ENCODE assay signal across 16 cellular contexts in the genomic region with DNA sequence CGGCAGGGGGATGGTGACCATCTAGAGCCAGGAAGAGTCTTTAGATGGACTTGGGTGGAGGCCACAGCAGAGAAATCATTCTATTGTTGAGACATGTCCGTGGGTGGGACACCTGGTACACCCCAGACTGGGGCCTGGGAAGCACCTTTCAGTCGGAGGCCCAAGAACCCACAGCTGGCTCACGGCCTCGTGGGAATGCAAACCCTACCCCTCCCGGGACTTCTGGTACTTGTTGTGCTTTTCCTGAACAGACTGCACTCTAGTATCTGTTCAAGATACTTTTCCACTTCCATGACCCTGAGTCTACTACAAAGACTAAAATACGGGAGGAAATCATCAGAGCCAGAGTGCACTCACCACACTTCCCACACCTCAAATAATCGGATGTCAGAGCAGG.
DNase-seq lines count a peak whose midpoint lies in the region; ATAC-seq, FAIRE-seq and TF ChIP-seq lines count a peak whose summit lies in the region.
"Had no signal": no experiment of that assay in that cellular context is flagged by ENCODE, and none has a peak within 500 bp of the region (broad histone marks: within the 10 kb centered on the region; RNA-seq: fewer than 3 reads in every experiment).

No MANE protein-coding gene starts in this region.

- H3K36me3 ChIP-seq in esophagus squamous epithelium (no peaks in the 10 kb centered on the region), small intestine (ENCODE audit: control insufficient read depth in 2 of 2, insufficient read depth in 2 of 2, low read length in 2 of 2) (no peaks in the 10 kb centered on the region), hepatocyte (replicated peaks; ENCODE audit: insufficient read depth, low read depth) (no peaks in the 10 kb centered on the region)

- no peak for TF ChIP-seq CTCF in esophagus squamous epithelium (IDR thresholded peaks at IDR 0.05)
- TF ChIP-seq CTCF in hepatocyte (IDR thresholded peaks at IDR 0.05; ENCODE audit: poor library complexity): no peak

- H3K27ac ChIP-seq in esophagus squamous epithelium: peak overlapping the region; percentile 70 to 83 (median 80)
- H3K27ac ChIP-seq in small intestine (ENCODE audit: low read depth in 1 of 2, low read length in 1 of 2): peak overlapping the region; percentile 28 to 85
- H3K27ac ChIP-seq in hepatocyte: no peak overlapping the region

- H3K4me1 ChIP-seq in esophagus squamous epithelium: peaks cover 14 to 60% (median 23%) of the 10 kb centered on the region in 3 donors
- H3K4me1 ChIP-seq in small intestine (ENCODE audit: control insufficient read depth in 2 of 2, insufficient read depth in 1 of 2, low read depth in 1 of 2, low read length in 1 of 2): peaks cover 0 to 5% of the 10 kb centered on the region in 2 donors
- H3K4me1 ChIP-seq in hepatocyte (ENCODE audit: insufficient read depth): peaks cover 20% of the 10 kb centered on the region

- no peak overlapping the region for H3K4me3 ChIP-seq in esophagus squamous epithelium
- no peak overlapping the region for H3K4me3 ChIP-seq in small intestine (ENCODE audit: low read depth in 1 of 2, low read length in 2 of 2)
- no peak overlapping the region for H3K4me3 ChIP-seq in hepatocyte

- no peak overlapping the region for H2AFZ ChIP-seq in hepatocyte

- H3K9me3 ChIP-seq in esophagus squamous epithelium (no peaks in the 10 kb centered on the region), small intestine (ENCODE audit: control insufficient read depth, low read depth) (no peaks in the 10 kb centered on the region), hepatocyte (ENCODE audit: low read depth) (no peaks in the 10 kb centered on the region)

- intact Hi-C loops in esophagus squamous epithelium (cut with DNase I): no loop called here

- H3K9me2 ChIP-seq in hepatocyte (replicated peaks; ENCODE audit: insufficient read depth): no peaks in the 10 kb centered on the region

- H3K4me2 ChIP-seq in hepatocyte: no peak overlapping the region

- ATAC-seq in GM19023 (IDR thresholded peaks at IDR 0.05; ENCODE audit: unreplicated experiment) (peak; percentile 32), HG03432 (IDR thresholded peaks at IDR 0.05; ENCODE audit: unreplicated experiment) (peak; percentile 30), HG02840 (IDR thresholded peaks at IDR 0.05; ENCODE audit: low FRiP score, unreplicated experiment) (no peak)
- ATAC-seq: activated naive CD4-positive, alpha-beta T cell treated with anti-CD3 and anti-CD28 coated beads, Interleukin-2, amount 50 U/mL, for 72 hours; T-cell had no signal

- no peak for TF ChIP-seq POLR2A in esophagus squamous epithelium (IDR thresholded peaks at IDR 0.05)

- no peak for DNase-seq in esophagus squamous epithelium (lab: John Stamatoyannopoulos, UW)
- DNase-seq in small intestine: no peak
- no peak for DNase-seq in hepatocyte (ENCODE audit: low spot score)
- DNase-seq in H4 (ENCODE audit: low spot score): no peak
- no peak for DNase-seq in NCI-H1694 treated with DMSO at 0.1 percent for 48 hours (lab: John Stamatoyannopoulos, UW)
- DNase-seq: activated T-cell treated with anti-CD3 and anti-CD28 coated beads for 4 hours; CD4-positive, CD25-positive, alpha-beta regulatory T cell; endodermal cell; islet precursor cell; T-cell had no signal

- H3K27me3 ChIP-seq in esophagus squamous epithelium (no peaks in the 10 kb centered on the region), small intestine (ENCODE audit: control insufficient read depth in 2 of 2, insufficient read depth in 2 of 2, low read length in 2 of 2) (no peaks in the 10 kb centered on the region), hepatocyte (no peaks in the 10 kb centered on the region)

- no peaks in the 10 kb centered on the region for H4K20me1 ChIP-seq in hepatocyte (ENCODE audit: insufficient read depth, poor library complexity, severe bottlenecking)

- H3K79me2 ChIP-seq in hepatocyte: no peaks in the 10 kb centered on the region

- WGBS in esophagus squamous epithelium, 2 donors: 35 to 42% methylated on average over 6 of the region's 8 CpGs
- WGBS in small intestine, 3 donors: 68 to 83% (median 69%) methylated on average over 8 of the region's 8 CpGs
- 95% methylated on average over 8 of the region's 8 CpGs for WGBS in hepatocyte (ENCODE audit: low lambda C conversion rate, missing lambda C conversion rate)

- no peak for FAIRE-seq in small intestine (lab: Jason Lieb, UNC)
- FAIRE-seq: HepG2, RCC 7860 had no signal
